9 cellular contexts compared by ENCODE assay signal in genomic region chr22:49971232-49972162, GRCh38. TPM values are rescaled to one million over a fixed set of nuclear protein-coding genes. Genes with fewer than 3 reads are reported as not detected.
A peak's percentile ranks its signal among the peaks of the same experiment; 100 is the strongest.
DNase-seq lines count a peak whose midpoint lies in the region; ATAC-seq, FAIRE-seq and TF ChIP-seq lines count a peak whose summit lies in the region.
"Had no signal": no experiment of that assay in that cellular context is flagged by ENCODE, and none has a peak within 500 bp of the region (broad histone marks: within the 10 kb centered on the region; RNA-seq: fewer than 3 reads in every experiment).

No MANE protein-coding gene starts in this region.

- TF ChIP-seq CTCF in MM.1S (IDR thresholded peaks at IDR 0.05; ENCODE audit: low read length) (no peak), omental fat pad (IDR thresholded peaks at IDR 0.05) (no peak)

- H3K4me1 Mint-ChIP-seq in activated T-helper 2 cell treated with anti-CD3 and anti-CD28 coated beads, Interferon-gamma antibody, Interleukin-2, Interleukin-4, amounts not matched to agents 10 μg/mL and 5 μg/mL and 100 μg/mL, durations not matched to agents 14 hours and 24 hours and 36 hours (ENCODE audit: low read depth), result peaks cover 21% of the 10 kb centered on the region

- H3K4me1 ChIP-seq in MM.1S (ENCODE audit: low read length), result peaks cover 8% of the 10 kb centered on the region

- H3K9me2 ChIP-seq in MM.1S (replicated peaks; ENCODE audit: insufficient read depth, low read length), result no peaks in the 10 kb centered on the region

- peak overlapping the region; percentile 77 for H3K4me3 Mint-ChIP-seq in activated T-helper 2 cell treated with anti-CD3 and anti-CD28 coated beads, Interferon-gamma antibody, Interleukin-2, Interleukin-4, amounts not matched to agents 10 μg/mL and 5 μg/mL and 100 μg/mL, durations not matched to agents 14 hours and 24 hours and 36 hours (ENCODE audit: low read depth)

- peak overlapping the region; percentile 51 for H3K4me3 ChIP-seq in MM.1S (ENCODE audit: low read length)

- no peak for FAIRE-seq in frontal cortex (lab: Jason Lieb, UNC)
- FAIRE-seq: colon had no signal

- peak; percentile 86 for DNase-seq in GM03348 (ENCODE audit: low spot score)
- peak; percentile 7 for DNase-seq in MM.1S
- no peak for DNase-seq in activated T-helper 2 cell treated with anti-CD3 and anti-CD28 coated beads, Interferon-gamma antibody, Interleukin-2, Interleukin-4, amounts not matched to agents 10 μg/mL and 5 μg/mL and 100 μg/mL, durations not matched to agents 14 hours and 24 hours and 36 hours (ENCODE audit: low spot score)
- peak; percentile 69 to 77 for DNase-seq in frontal cortex (ENCODE audit: low spot score in 2 of 2)
- DNase-seq in omental fat pad (ENCODE audit: low spot score), result peak; percentile 58
- DNase-seq in ureter (ENCODE audit: low spot score), result peak; percentile 85
- DNase-seq in DMS79 treated with DMSO at 0.1 percent for 48 hours (lab: John Stamatoyannopoulos, UW), result no peak

- no peaks in the 10 kb centered on the region for H3K36me3 ChIP-seq in MM.1S (replicated peaks; ENCODE audit: insufficient read depth, low read length)

- H3K9me3 Mint-ChIP-seq in activated T-helper 2 cell treated with anti-CD3 and anti-CD28 coated beads, Interferon-gamma antibody, Interleukin-2, Interleukin-4, amounts not matched to agents 10 μg/mL and 5 μg/mL and 100 μg/mL, durations not matched to agents 14 hours and 24 hours and 36 hours, result peaks cover 5% of the 10 kb centered on the region

- no peaks in the 10 kb centered on the region for H3K27me3 Mint-ChIP-seq in activated T-helper 2 cell treated with anti-CD3 and anti-CD28 coated beads, Interferon-gamma antibody, Interleukin-2, Interleukin-4, amounts not matched to agents 10 μg/mL and 5 μg/mL and 100 μg/mL, durations not matched to agents 14 hours and 24 hours and 36 hours (ENCODE audit: low read depth)

- peak overlapping the region; percentile 56 for H2AFZ ChIP-seq in MM.1S (ENCODE audit: low read length)

- H3K4me2 ChIP-seq in MM.1S (ENCODE audit: low read depth, low read length), result peak overlapping the region; percentile 74

- H3K79me2 ChIP-seq in MM.1S (ENCODE audit: low read length), result no peaks in the 10 kb centered on the region

- ATAC-seq in GM21825 (IDR thresholded peaks at IDR 0.05; ENCODE audit: unreplicated experiment), result peak; percentile 17
- ATAC-seq in omental fat pad (ENCODE audit: low FRiP score), result peak; percentile 31

- no peaks in the 10 kb centered on the region for H3K9me3 ChIP-seq in MM.1S (replicated peaks; ENCODE audit: insufficient read depth, low read length)

- intact Hi-C loops in activated T-helper 2 cell treated with anti-CD3 and anti-CD28 coated beads, Interferon-gamma antibody, Interleukin-2, Interleukin-4, amounts not matched to agents 10 μg/mL and 5 μg/mL and 100 μg/mL, durations not matched to agents 14 hours and 24 hours and 36 hours (cut with micrococcal nuclease), result loop anchor here (2.0 kb wide), 4 partner anchors 35 to 229 kb away; partner anchors contain the start of gene SELENOO

- H3F3A ChIP-seq in MM.1S (ENCODE audit: insufficient read depth, low read length), result peaks cover 8% of the 10 kb centered on the region

- peak overlapping the region; percentile 88 for H3K27ac Mint-ChIP-seq in activated T-helper 2 cell treated with anti-CD3 and anti-CD28 coated beads, Interferon-gamma antibody, Interleukin-2, Interleukin-4, amounts not matched to agents 10 μg/mL and 5 μg/mL and 100 μg/mL, durations not matched to agents 14 hours and 24 hours and 36 hours

- peaks cover 5% of the 10 kb centered on the region for H3K36me3 Mint-ChIP-seq in activated T-helper 2 cell treated with anti-CD3 and anti-CD28 coated beads, Interferon-gamma antibody, Interleukin-2, Interleukin-4, amounts not matched to agents 10 μg/mL and 5 μg/mL and 100 μg/mL, durations not matched to agents 14 hours and 24 hours and 36 hours (ENCODE audit: low read depth)

- H3K27me3 ChIP-seq in MM.1S (replicated peaks; ENCODE audit: insufficient read depth, low read length), result peaks cover 12% of the 10 kb centered on the region

- H4K20me1 ChIP-seq in MM.1S (ENCODE audit: insufficient read depth, low read length), result no peaks in the 10 kb centered on the region

- H3K9ac ChIP-seq in MM.1S (ENCODE audit: low read length), result peak overlapping the region; percentile 51; the same call in 1 of the 2 replicates

- peak overlapping the region; percentile 16; the same call in 1 of the 2 replicates for H3K27ac ChIP-seq in MM.1S (ENCODE audit: low read length)

RNA-seq across cellular contexts. Expression of gene PIM3, which starts 10.9 kb away (rescaled TPM):
- total RNA-seq in activated T-helper 2 cell treated with anti-CD3 and anti-CD28 coated beads, Interferon-gamma antibody, Interleukin-2, Interleukin-4, amounts not matched to agents 10 μg/mL and 5 μg/mL and 100 μg/mL, durations not matched to agents 14 hours and 24 hours and 36 hours, result 215 TPM in 2 replicates
- total RNA-seq in frontal cortex (16.3 TPM), omental fat pad (100 to 1,000 TPM in 2 of 4 donors, 10 to 100 TPM in 2; 92.2 to 174 (median 114) TPM), ureter (75.0 TPM)

RNA-seq across cellular contexts. Expression of gene IL17REL, which starts 41.1 kb away (rescaled TPM):
- not detected in 2 replicates for total RNA-seq in activated T-helper 2 cell treated with anti-CD3 and anti-CD28 coated beads, Interferon-gamma antibody, Interleukin-2, Interleukin-4, amounts not matched to agents 10 μg/mL and 5 μg/mL and 100 μg/mL, durations not matched to agents 14 hours and 24 hours and 36 hours
- total RNA-seq in frontal cortex, result under 0.01 TPM
- total RNA-seq in omental fat pad, result not detected
- not detected for total RNA-seq in ureter

RNA-seq across cellular contexts. Expression of gene CRELD2, which starts 53.1 kb away (rescaled TPM):
- 49.9 and 52.9 TPM in 2 replicates for total RNA-seq in activated T-helper 2 cell treated with anti-CD3 and anti-CD28 coated beads, Interferon-gamma antibody, Interleukin-2, Interleukin-4, amounts not matched to agents 10 μg/mL and 5 μg/mL and 100 μg/mL, durations not matched to agents 14 hours and 24 hours and 36 hours
- total RNA-seq in frontal cortex (17.5 TPM), omental fat pad (10 to 100 TPM; 30.8 to 52.4 (median 39.8) TPM), ureter (42.8 TPM)

RNA-seq across cellular contexts. Expression of gene ALG12, which starts 53.3 kb away (rescaled TPM):
- total RNA-seq in activated T-helper 2 cell treated with anti-CD3 and anti-CD28 coated beads, Interferon-gamma antibody, Interleukin-2, Interleukin-4, amounts not matched to agents 10 μg/mL and 5 μg/mL and 100 μg/mL, durations not matched to agents 14 hours and 24 hours and 36 hours, result 15.5 and 16.5 TPM in 2 replicates
- 8.6 TPM for total RNA-seq in frontal cortex
- total RNA-seq in omental fat pad, result 10 to 100 TPM; 11.7 to 21.8 (median 13.0) TPM
- 20.5 TPM for total RNA-seq in ureter

Comparison
In these comparisons a context has a peak if more than half of its experiments do, and no peak if none do; other contexts are left out.
1. DNase-seq: peak in GM03348 (single experiment), MM.1S (single experiment), frontal cortex (2 of 2), omental fat pad (single experiment) and ureter (single experiment); none in activated T-helper 2 cell treated with anti-CD3 and anti-CD28 coated beads, Interferon-gamma antibody, Interleukin-2, Interleukin-4, amounts not matched to agents 10 μg/mL and 5 μg/mL and 100 μg/mL, durations not matched to agents 14 hours and 24 hours and 36 hours (single experiment) and DMS79 treated with DMSO at 0.1 percent for 48 hours (single experiment).